1 cellular context compared by ENCODE assay signal in genomic region chr5:134758504-134759341, GRCh38.
A peak's percentile ranks its signal among the peaks of the same experiment; 100 is the strongest.
TF ChIP-seq lines count a peak whose summit lies in the region.

A gene with protein sequence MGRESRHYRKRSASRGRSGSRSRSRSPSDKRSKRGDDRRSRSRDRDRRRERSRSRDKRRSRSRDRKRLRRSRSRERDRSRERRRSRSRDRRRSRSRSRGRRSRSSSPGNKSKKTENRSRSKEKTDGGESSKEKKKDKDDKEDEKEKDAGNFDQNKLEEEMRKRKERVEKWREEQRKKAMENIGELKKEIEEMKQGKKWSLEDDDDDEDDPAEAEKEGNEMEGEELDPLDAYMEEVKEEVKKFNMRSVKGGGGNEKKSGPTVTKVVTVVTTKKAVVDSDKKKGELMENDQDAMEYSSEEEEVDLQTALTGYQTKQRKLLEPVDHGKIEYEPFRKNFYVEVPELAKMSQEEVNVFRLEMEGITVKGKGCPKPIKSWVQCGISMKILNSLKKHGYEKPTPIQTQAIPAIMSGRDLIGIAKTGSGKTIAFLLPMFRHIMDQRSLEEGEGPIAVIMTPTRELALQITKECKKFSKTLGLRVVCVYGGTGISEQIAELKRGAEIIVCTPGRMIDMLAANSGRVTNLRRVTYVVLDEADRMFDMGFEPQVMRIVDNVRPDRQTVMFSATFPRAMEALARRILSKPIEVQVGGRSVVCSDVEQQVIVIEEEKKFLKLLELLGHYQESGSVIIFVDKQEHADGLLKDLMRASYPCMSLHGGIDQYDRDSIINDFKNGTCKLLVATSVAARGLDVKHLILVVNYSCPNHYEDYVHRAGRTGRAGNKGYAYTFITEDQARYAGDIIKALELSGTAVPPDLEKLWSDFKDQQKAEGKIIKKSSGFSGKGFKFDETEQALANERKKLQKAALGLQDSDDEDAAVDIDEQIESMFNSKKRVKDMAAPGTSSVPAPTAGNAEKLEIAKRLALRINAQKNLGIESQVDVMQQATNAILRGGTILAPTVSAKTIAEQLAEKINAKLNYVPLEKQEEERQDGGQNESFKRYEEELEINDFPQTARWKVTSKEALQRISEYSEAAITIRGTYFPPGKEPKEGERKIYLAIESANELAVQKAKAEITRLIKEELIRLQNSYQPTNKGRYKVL (plus strand): TSS chr5:134758779. CDS start chr5:134758939, 160 bp downstream.

TF ChIP-seq in HepG2, 621 proteins besides CTCF, POLR2A, EP300 and RAD21 (continued from another document and continues in another):
- peak; percentile 47 for TF ChIP-seq ZBTB40 (IDR thresholded peaks at IDR 0.05)
- peak; percentile 87 for TF ChIP-seq ZBTB40 (CRISPR knock-in tag; IDR thresholded peaks at IDR 0.05)
- TF ChIP-seq SNAI1 (CRISPR knock-in tag; IDR thresholded peaks at IDR 0.05; ENCODE audit: borderline replicate concordance): no peak; the same call in 1 of the 2 replicates
- TF ChIP-seq AKNA (CRISPR knock-in tag; IDR thresholded peaks at IDR 0.05; ENCODE audit: borderline replicate concordance): no peak
- no peak for TF ChIP-seq ZNF512 (CRISPR knock-in tag; IDR thresholded peaks at IDR 0.05)
- TF ChIP-seq ZNF672 (CRISPR knock-in tag; IDR thresholded peaks at IDR 0.05): no peak; the same call in 1 of the 2 replicates
- TF ChIP-seq ARID4A (CRISPR knock-in tag; IDR thresholded peaks at IDR 0.05; ENCODE audit: borderline replicate concordance): peak; percentile 98
- TF ChIP-seq TARDBP (CRISPR knock-in tag; IDR thresholded peaks at IDR 0.05): peak; percentile 93
- TF ChIP-seq PBX3 (CRISPR knock-in tag; IDR thresholded peaks at IDR 0.05; ENCODE audit: borderline replicate concordance): no peak
- TF ChIP-seq, protein P1, sequence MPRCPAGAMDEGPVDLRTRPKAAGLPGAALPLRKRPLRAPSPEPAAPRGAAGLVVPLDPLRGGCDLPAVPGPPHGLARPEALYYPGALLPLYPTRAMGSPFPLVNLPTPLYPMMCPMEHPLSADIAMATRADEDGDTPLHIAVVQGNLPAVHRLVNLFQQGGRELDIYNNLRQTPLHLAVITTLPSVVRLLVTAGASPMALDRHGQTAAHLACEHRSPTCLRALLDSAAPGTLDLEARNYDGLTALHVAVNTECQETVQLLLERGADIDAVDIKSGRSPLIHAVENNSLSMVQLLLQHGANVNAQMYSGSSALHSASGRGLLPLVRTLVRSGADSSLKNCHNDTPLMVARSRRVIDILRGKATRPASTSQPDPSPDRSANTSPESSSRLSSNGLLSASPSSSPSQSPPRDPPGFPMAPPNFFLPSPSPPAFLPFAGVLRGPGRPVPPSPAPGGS (CRISPR knock-in tag; IDR thresholded peaks at IDR 0.05): peak; percentile 80; the same call in 1 of the 2 replicates
- peak; percentile 94 for TF ChIP-seq ZNF280D (CRISPR knock-in tag; IDR thresholded peaks at IDR 0.05)
- TF ChIP-seq PHB2 (IDR thresholded peaks at IDR 0.05; ENCODE audit: partially characterized antibody): no peak
